Comparison of ENCODE assay signal across 8 cellular contexts in genomic region chr6:26199057-26199772, GRCh38.
A peak's percentile ranks its signal among the peaks of the same experiment; 100 is the strongest.
DNase-seq lines count a peak whose midpoint lies in the region; ATAC-seq and TF ChIP-seq lines count a peak whose summit lies in the region.

No MANE protein-coding gene starts in this region.

- H3K27me3 ChIP-seq in BE2C = no peaks in the 10 kb centered on the region
- H3K27me3 ChIP-seq in kidney epithelial cell (ENCODE audit: control insufficient read depth, insufficient read depth, low read length) = no peaks in the 10 kb centered on the region

- H3K27ac ChIP-seq in cingulate gyrus (ENCODE audit: low read depth, low read length) = peak overlapping the region; percentile 80

- POLR2A ChIA-PET in WTC11 (lab: Charles Lee) = interaction anchor here (0.6 to 7.9 kb wide), 48 partner anchors 9 to 1694 kb away, joined by 3 to 471 read pairs (median 16); a partner anchor contains a TSS

- no peaks in the 10 kb centered on the region for H3K27me3 Mint-ChIP-seq in WTC11 (ENCODE audit: low read depth)

- H3K9me3 ChIP-seq in BE2C = no peaks in the 10 kb centered on the region

- peaks cover 14% of the 10 kb centered on the region for H3K36me3 Mint-ChIP-seq in WTC11

- H3K4me3 ChIP-seq in BE2C (ENCODE audit: low read depth, low read length) (peak overlapping the region; percentile 76), kidney epithelial cell (ENCODE audit: low read depth, low read length) (peak overlapping the region; percentile 54)

- ATAC-seq in GM19023 (IDR thresholded peaks at IDR 0.05; ENCODE audit: unreplicated experiment) (peak; percentile 56), HG03159 (IDR thresholded peaks at IDR 0.05; ENCODE audit: unreplicated experiment) (peak; percentile 51), WTC11 (peak; percentile 66)

- H3K4me1 ChIP-seq in BE2C = no peaks in the 10 kb centered on the region

- DNase-seq in BE2C (peak; percentile 78), NCI-H2227 (lab: John Stamatoyannopoulos, UW; ENCODE audit: unreplicated experiment) (peak; percentile 94), WTC11 (ENCODE audit: low spot score) (peak; percentile 70), kidney epithelial cell (ENCODE audit: low read depth) (no peak)
- peak; percentile 51 to 65 (median 59) for DNase-seq in stimulated activated CD4-positive, alpha-beta T cell treated with anti-CD3 and anti-CD28 coated beads, Interleukin-12 subunit alpha, Interleukin-12 subunit beta, amount 100 ng/mL, for 48 hours (ENCODE audit: low read depth in 2 of 3, low spot score in 1 of 3)

- H3K27ac Mint-ChIP-seq in WTC11 = peak overlapping the region; percentile 100

- H3K36me3 ChIP-seq in BE2C = peaks cover 5% of the 10 kb centered on the region; the same call in 1 of the 2 replicates
- no peaks in the 10 kb centered on the region for H3K36me3 ChIP-seq in kidney epithelial cell (ENCODE audit: control insufficient read depth, insufficient read depth, low read length)

- no peaks in the 10 kb centered on the region for H3K9me3 Mint-ChIP-seq in WTC11

- H3K4me1 Mint-ChIP-seq in WTC11 = peaks cover 38% of the 10 kb centered on the region

- peak overlapping the region; percentile 99 for H3K4me3 Mint-ChIP-seq in WTC11

- TF ChIP-seq CTCF in BE2C (IDR thresholded peaks at IDR 0.05; ENCODE audit: low read depth, low read length) (no peak), WTC11 (IDR thresholded peaks at IDR 0.05) (no peak), kidney epithelial cell (IDR thresholded peaks at IDR 0.05; ENCODE audit: insufficient read depth, low read length, poor library complexity, severe bottlenecking) (no peak)

- CTCF ChIA-PET in WTC11 (lab: Charles Lee) = interaction anchor here (0.8 kb wide), 1 partner anchor 18 kb away, joined by 3 read pairs; a partner anchor contains a TSS

TF ChIP-seq in WTC11, 78 proteins besides CTCF, POLR2A, EP300 and RAD21 (continues in another document):
- TF ChIP-seq ZNF232 (CRISPR knock-in tag; IDR thresholded peaks at IDR 0.05) (0 out of 2 replicates have a peak, but pooled peaks have one; percentile 66), TP53 (CRISPR knock-in tag; IDR thresholded peaks at IDR 0.05) (no peak), GABPB1 (CRISPR knock-in tag; IDR thresholded peaks at IDR 0.05) (peak; percentile 53; the same call in 1 of the 2 replicates), JAZF1 (CRISPR knock-in tag; IDR thresholded peaks at IDR 0.05) (no peak), ZNF263 (CRISPR knock-in tag; IDR thresholded peaks at IDR 0.05; ENCODE audit: low read depth) (no peak), E2F4 (CRISPR knock-in tag; IDR thresholded peaks at IDR 0.05; ENCODE audit: borderline replicate concordance, low read depth) (no peak), ARID4B (CRISPR knock-in tag; IDR thresholded peaks at IDR 0.05; ENCODE audit: borderline replicate concordance) (no peak; the same call in 1 of the 2 replicates), ZNF281 (CRISPR knock-in tag; IDR thresholded peaks at IDR 0.05) (no peak), ZNF396 (CRISPR knock-in tag; IDR thresholded peaks at IDR 0.05; ENCODE audit: borderline replicate concordance) (no peak), OVOL2 (CRISPR knock-in tag; IDR thresholded peaks at IDR 0.05; ENCODE audit: borderline replicate concordance) (no peak), SOX15 (CRISPR knock-in tag; IDR thresholded peaks at IDR 0.05) (no peak)
- TF ChIP-seq, protein P1, sequence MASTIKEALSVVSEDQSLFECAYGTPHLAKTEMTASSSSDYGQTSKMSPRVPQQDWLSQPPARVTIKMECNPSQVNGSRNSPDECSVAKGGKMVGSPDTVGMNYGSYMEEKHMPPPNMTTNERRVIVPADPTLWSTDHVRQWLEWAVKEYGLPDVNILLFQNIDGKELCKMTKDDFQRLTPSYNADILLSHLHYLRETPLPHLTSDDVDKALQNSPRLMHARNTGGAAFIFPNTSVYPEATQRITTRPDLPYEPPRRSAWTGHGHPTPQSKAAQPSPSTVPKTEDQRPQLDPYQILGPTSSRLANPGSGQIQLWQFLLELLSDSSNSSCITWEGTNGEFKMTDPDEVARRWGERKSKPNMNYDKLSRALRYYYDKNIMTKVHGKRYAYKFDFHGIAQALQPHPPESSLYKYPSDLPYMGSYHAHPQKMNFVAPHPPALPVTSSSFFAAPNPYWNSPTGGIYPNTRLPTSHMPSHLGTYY (CRISPR knock-in tag; IDR thresholded peaks at IDR 0.05) = peak; percentile 40; the same call in 1 of the 2 replicates
- TF ChIP-seq, protein P2, sequence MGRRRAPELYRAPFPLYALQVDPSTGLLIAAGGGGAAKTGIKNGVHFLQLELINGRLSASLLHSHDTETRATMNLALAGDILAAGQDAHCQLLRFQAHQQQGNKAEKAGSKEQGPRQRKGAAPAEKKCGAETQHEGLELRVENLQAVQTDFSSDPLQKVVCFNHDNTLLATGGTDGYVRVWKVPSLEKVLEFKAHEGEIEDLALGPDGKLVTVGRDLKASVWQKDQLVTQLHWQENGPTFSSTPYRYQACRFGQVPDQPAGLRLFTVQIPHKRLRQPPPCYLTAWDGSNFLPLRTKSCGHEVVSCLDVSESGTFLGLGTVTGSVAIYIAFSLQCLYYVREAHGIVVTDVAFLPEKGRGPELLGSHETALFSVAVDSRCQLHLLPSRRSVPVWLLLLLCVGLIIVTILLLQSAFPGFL (CRISPR knock-in tag; IDR thresholded peaks at IDR 0.05; ENCODE audit: borderline replicate concordance) = no peak
- TF ChIP-seq, protein P3, sequence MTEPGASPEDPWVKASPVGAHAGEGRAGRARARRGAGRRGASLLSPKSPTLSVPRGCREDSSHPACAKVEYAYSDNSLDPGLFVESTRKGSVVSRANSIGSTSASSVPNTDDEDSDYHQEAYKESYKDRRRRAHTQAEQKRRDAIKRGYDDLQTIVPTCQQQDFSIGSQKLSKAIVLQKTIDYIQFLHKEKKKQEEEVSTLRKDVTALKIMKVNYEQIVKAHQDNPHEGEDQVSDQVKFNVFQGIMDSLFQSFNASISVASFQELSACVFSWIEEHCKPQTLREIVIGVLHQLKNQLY (CRISPR knock-in tag; IDR thresholded peaks at IDR 0.05) = no peak
